8 cellular contexts compared by ENCODE assay signal in genomic region chr17:30600062-30600829, GRCh38.
A peak's percentile ranks its signal among the peaks of the same experiment; 100 is the strongest.
DNase-seq lines count a peak whose midpoint lies in the region; ATAC-seq and TF ChIP-seq lines count a peak whose summit lies in the region.

No MANE protein-coding gene starts in this region.

- peaks cover 5 to 25% (median 22%) of the 10 kb centered on the region in 7 donors for H3K4me1 Mint-ChIP-seq in naive thymus-derived CD4-positive, alpha-beta T cell

- no peaks in the 10 kb centered on the region for H3K36me3 Mint-ChIP-seq in naive thymus-derived CD4-positive, alpha-beta T cell

- H3K4me3 ChIP-seq in HUES6 (ENCODE audit: low read depth, low read length): peak overlapping the region; percentile 92
- H3K4me3 ChIP-seq in fibroblast of mammary gland (ENCODE audit: control insufficient read depth, low read depth, low read length): peak overlapping the region; percentile 80
- H3K4me3 ChIP-seq in naive thymus-derived CD4-positive, alpha-beta T cell (ENCODE audit: low read length): peak overlapping the region; percentile 79

- H3K4me1 ChIP-seq in HUES6 (ENCODE audit: control insufficient read depth, insufficient read depth, low read length): peaks cover 3% of the 10 kb centered on the region
- peaks cover 0 to 2% of the 10 kb centered on the region in 2 donors for H3K4me1 ChIP-seq in naive thymus-derived CD4-positive, alpha-beta T cell (ENCODE audit: control insufficient read depth in 2 of 2, insufficient read depth in 2 of 2, low read length in 2 of 2)

- peak; percentile 85 for ATAC-seq in GM21447 (IDR thresholded peaks at IDR 0.05; ENCODE audit: unreplicated experiment)
- peak; percentile 91 for ATAC-seq in naive thymus-derived CD4-positive, alpha-beta T cell

- peak overlapping the region; percentile 81 to 97 (median 92) for H3K4me3 Mint-ChIP-seq in naive thymus-derived CD4-positive, alpha-beta T cell

- H3K27me3 Mint-ChIP-seq in naive thymus-derived CD4-positive, alpha-beta T cell: peaks cover 0 to 18% (median 0%) of the 10 kb centered on the region in 5 donors

- POLR2A ChIA-PET in naive thymus-derived CD4-positive, alpha-beta T cell (lab: Charles Lee): no interaction called here

- TF ChIP-seq CTCF in fibroblast of mammary gland (conservative IDR thresholded peaks at IDR 0.05; ENCODE audit: control insufficient read depth, insufficient read depth, low read depth, low read length): peak; percentile 67

- H3K36me3 ChIP-seq in HUES6 (ENCODE audit: control insufficient read depth, insufficient read depth, low read length): no peaks in the 10 kb centered on the region
- H3K36me3 ChIP-seq in naive thymus-derived CD4-positive, alpha-beta T cell (ENCODE audit: control insufficient read depth in 2 of 3, insufficient read depth in 3 of 3, low read length in 3 of 3): peaks cover 0 to 4% (median 0%) of the 10 kb centered on the region in 3 experiments

- H3K9me3 Mint-ChIP-seq in naive thymus-derived CD4-positive, alpha-beta T cell: peaks cover 0 to 5% (median 0%) of the 10 kb centered on the region in 11 donors

- CTCF ChIA-PET in naive thymus-derived CD4-positive, alpha-beta T cell (lab: Charles Lee): interaction anchor here (0.6 kb wide), 1 partner anchor 305 kb away, joined by 3 read pairs; no protein-coding TSS in a partner anchor

- peak overlapping the region; percentile 92 for H3K27ac ChIP-seq in HUES6 (ENCODE audit: low read depth, low read length)
- peak overlapping the region; percentile 61 for H3K27ac ChIP-seq in naive thymus-derived CD4-positive, alpha-beta T cell (ENCODE audit: low read depth, low read length)

- DNase-seq in DMS53 treated with DMSO at 0.1 percent for 48 hours (lab: John Stamatoyannopoulos, UW; ENCODE audit: unreplicated experiment): peak; percentile 78
- peak; percentile 13 to 30 for DNase-seq in activated T-helper 1 cell treated with anti-CD3 and anti-CD28 coated beads, Interleukin-2, amount 50 U/mL, for 16 hours (ENCODE audit: low read depth in 1 of 2, low spot score in 1 of 2)
- peak; percentile 67 for DNase-seq in fibroblast of mammary gland (ENCODE audit: low read depth)
- peak; percentile 20 to 76 (median 47) for DNase-seq in naive thymus-derived CD4-positive, alpha-beta T cell
- peak; percentile 7 to 54 (median 34) for DNase-seq in stimulated activated naive CD4-positive, alpha-beta T cell (lab: John Stamatoyannopoulos, UW)

- H3K9ac ChIP-seq in HUES6 (ENCODE audit: low read length): peak overlapping the region; percentile 95

- peak overlapping the region in 8 of 9 donors; percentile 14 to 91 (median 75) for H3K27ac Mint-ChIP-seq in naive thymus-derived CD4-positive, alpha-beta T cell

- no peaks in the 10 kb centered on the region for H3K9me3 ChIP-seq in HUES6 (ENCODE audit: control insufficient read depth, insufficient read depth, low read depth, low read length)
- H3K9me3 ChIP-seq in naive thymus-derived CD4-positive, alpha-beta T cell (ENCODE audit: control insufficient read depth in 2 of 3, low read length in 3 of 3): no peaks in the 10 kb centered on the region

- no peaks in the 10 kb centered on the region for H3K27me3 ChIP-seq in HUES6 (ENCODE audit: control insufficient read depth, insufficient read depth, low read length)
- H3K27me3 ChIP-seq in naive thymus-derived CD4-positive, alpha-beta T cell (ENCODE audit: control insufficient read depth in 2 of 2, insufficient read depth in 2 of 2, low read length in 2 of 2): no peaks in the 10 kb centered on the region

- intact Hi-C loops in naive thymus-derived CD4-positive, alpha-beta T cell (cut with micrococcal nuclease): loop anchor here (2.0 to 10.0 kb wide), 3 partner anchors 123 to 231 kb away; partner anchors contain the start of genes GOSR1 (in 2 of the 2) and ATAD5 (in 1 of the 2)

TF ChIP-seq in PFSK-1, 5 proteins besides CTCF, POLR2A, EP300 and RAD21:
- TF ChIP-seq SIN3A (IDR thresholded peaks at IDR 0.05; ENCODE audit: borderline replicate concordance, insufficient read depth, low read length) (peak; percentile 77; the same call in 1 of the 2 replicates), TAF1 (IDR thresholded peaks at IDR 0.05; ENCODE audit: borderline replicate concordance, insufficient read depth, low read length) (no peak; the same call in 1 of the 2 replicates), POLR2AphosphoS5 (IDR thresholded peaks at IDR 0.05; ENCODE audit: low read depth, low read length) (peak; percentile 92)
- TF ChIP-seq, protein P1, sequence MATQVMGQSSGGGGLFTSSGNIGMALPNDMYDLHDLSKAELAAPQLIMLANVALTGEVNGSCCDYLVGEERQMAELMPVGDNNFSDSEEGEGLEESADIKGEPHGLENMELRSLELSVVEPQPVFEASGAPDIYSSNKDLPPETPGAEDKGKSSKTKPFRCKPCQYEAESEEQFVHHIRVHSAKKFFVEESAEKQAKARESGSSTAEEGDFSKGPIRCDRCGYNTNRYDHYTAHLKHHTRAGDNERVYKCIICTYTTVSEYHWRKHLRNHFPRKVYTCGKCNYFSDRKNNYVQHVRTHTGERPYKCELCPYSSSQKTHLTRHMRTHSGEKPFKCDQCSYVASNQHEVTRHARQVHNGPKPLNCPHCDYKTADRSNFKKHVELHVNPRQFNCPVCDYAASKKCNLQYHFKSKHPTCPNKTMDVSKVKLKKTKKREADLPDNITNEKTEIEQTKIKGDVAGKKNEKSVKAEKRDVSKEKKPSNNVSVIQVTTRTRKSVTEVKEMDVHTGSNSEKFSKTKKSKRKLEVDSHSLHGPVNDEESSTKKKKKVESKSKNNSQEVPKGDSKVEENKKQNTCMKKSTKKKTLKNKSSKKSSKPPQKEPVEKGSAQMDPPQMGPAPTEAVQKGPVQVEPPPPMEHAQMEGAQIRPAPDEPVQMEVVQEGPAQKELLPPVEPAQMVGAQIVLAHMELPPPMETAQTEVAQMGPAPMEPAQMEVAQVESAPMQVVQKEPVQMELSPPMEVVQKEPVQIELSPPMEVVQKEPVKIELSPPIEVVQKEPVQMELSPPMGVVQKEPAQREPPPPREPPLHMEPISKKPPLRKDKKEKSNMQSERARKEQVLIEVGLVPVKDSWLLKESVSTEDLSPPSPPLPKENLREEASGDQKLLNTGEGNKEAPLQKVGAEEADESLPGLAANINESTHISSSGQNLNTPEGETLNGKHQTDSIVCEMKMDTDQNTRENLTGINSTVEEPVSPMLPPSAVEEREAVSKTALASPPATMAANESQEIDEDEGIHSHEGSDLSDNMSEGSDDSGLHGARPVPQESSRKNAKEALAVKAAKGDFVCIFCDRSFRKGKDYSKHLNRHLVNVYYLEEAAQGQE (IDR thresholded peaks at IDR 0.05; ENCODE audit: insufficient read depth in 1 of 2, low read depth in 2 of 2, low read length in 2 of 2): 0 out of 4 replicates have a peak, but pooled peaks of 1 of the 2 experiments have one; percentile 24

Comparison
In these comparisons a context has a peak if more than half of its experiments do, and no peak if none do; other contexts are left out.
1. Peak in every context shown above with its lines: DNase-seq, ATAC-seq, H3K4me3 ChIP-seq and H3K27ac ChIP-seq.
2. DNase-seq: peak in every context shown above with its lines; median percentile 78 in DMS53 treated with DMSO at 0.1 percent for 48 hours; 67 in fibroblast of mammary gland; 47 in naive thymus-derived CD4-positive, alpha-beta T cell; 34 in stimulated activated naive CD4-positive, alpha-beta T cell; 22 in activated T-helper 1 cell treated with anti-CD3 and anti-CD28 coated beads, Interleukin-2, amount 50 U/mL, for 16 hours.